Comparison of ENCODE assay signal across 18 cellular contexts in genomic region chr2:180394305-180394704, GRCh38.
"Had no signal": no experiment of that assay in that cellular context is flagged by ENCODE, and none has a peak within 500 bp of the region (broad histone marks: within the 10 kb centered on the region; RNA-seq: fewer than 3 reads in every experiment).

No MANE protein-coding gene starts in this region.

- H3K4me1 Mint-ChIP-seq: naive thymus-derived CD8-positive, alpha-beta T cell; stimulated activated effector memory CD8-positive, alpha-beta T cell treated with anti-CD3 and anti-CD28 coated beads, Interleukin-12 subunit alpha, Interleukin-12 subunit beta, amount 100 ng/mL, for 72 hours had no signal

- H3K27me3 ChIP-seq: dorsolateral prefrontal cortex, gastrocnemius medialis, heart right ventricle, neutrophil, tibial artery, upper lobe of left lung, uterus had no signal

- H3K36me3 ChIP-seq: gastrocnemius medialis, heart right ventricle, neutrophil, tibial artery, upper lobe of left lung, uterus had no signal

- H3K36me3 Mint-ChIP-seq: stimulated activated effector memory CD8-positive, alpha-beta T cell treated with anti-CD3 and anti-CD28 coated beads, Interleukin-12 subunit alpha, Interleukin-12 subunit beta, amount 100 ng/mL, for 72 hours had no signal

- H3K27ac Mint-ChIP-seq: naive thymus-derived CD8-positive, alpha-beta T cell; stimulated activated effector memory CD8-positive, alpha-beta T cell treated with anti-CD3 and anti-CD28 coated beads, Interleukin-12 subunit alpha, Interleukin-12 subunit beta, amount 100 ng/mL, for 72 hours; stimulated activated naive CD8-positive, alpha-beta T cell treated with anti-CD3 and anti-CD28 coated beads, Interleukin-15, Interleukin-2, amounts not matched to agents 100 ng/mL and 50 ng/mL, for 24 hours had no signal

- H3K27ac ChIP-seq: dorsolateral prefrontal cortex, gastrocnemius medialis, heart right ventricle, neutrophil, tibial artery, upper lobe of left lung, uterus had no signal

- DNase-seq: cortex of kidney; dorsolateral prefrontal cortex; effector CD8-positive, alpha-beta T cell; gastrocnemius medialis; heart right ventricle; hypothalamus; kidney glomerular epithelial cell; naive thymus-derived CD8-positive, alpha-beta T cell; stimulated activated CD4-positive, alpha-beta T cell treated with anti-CD3 and anti-CD28 coated beads, Interleukin-4, amount 100 ng/mL, for 1 hour; stimulated activated CD8-positive, alpha-beta memory T cell treated with anti-CD3 and anti-CD28 coated beads, Interleukin-4, amount 100 ng/mL, for 48 hours; tibial artery; upper lobe of left lung; uterus had no signal

- H3K4me3 ChIP-seq: dorsolateral prefrontal cortex, gastrocnemius medialis, heart right ventricle, smooth muscle cell, tibial artery, upper lobe of left lung, uterus had no signal

- ATAC-seq: gastrocnemius medialis; heart right ventricle; naive thymus-derived CD8-positive, alpha-beta T cell; stimulated activated effector memory CD8-positive, alpha-beta T cell treated with anti-CD3 and anti-CD28 coated beads, Interleukin-12 subunit alpha, Interleukin-12 subunit beta, amount 100 ng/mL, for 72 hours had no signal

- H3K4me1 ChIP-seq: gastrocnemius medialis, heart right ventricle, tibial artery, upper lobe of left lung, uterus had no signal

- H3K9me3 ChIP-seq: gastrocnemius medialis, neutrophil, uterus had no signal

- FAIRE-seq: islet of Langerhans had no signal

- H3K4me3 Mint-ChIP-seq: naive thymus-derived CD8-positive, alpha-beta T cell; stimulated activated effector memory CD8-positive, alpha-beta T cell treated with anti-CD3 and anti-CD28 coated beads, Interleukin-12 subunit alpha, Interleukin-12 subunit beta, amount 100 ng/mL, for 72 hours; stimulated activated naive CD8-positive, alpha-beta T cell treated with anti-CD3 and anti-CD28 coated beads, Interleukin-15, Interleukin-2, amounts not matched to agents 100 ng/mL and 50 ng/mL, for 24 hours had no signal

- H3K4me2 ChIP-seq: smooth muscle cell had no signal

- H3K27me3 Mint-ChIP-seq: stimulated activated naive CD8-positive, alpha-beta T cell treated with anti-CD3 and anti-CD28 coated beads, Interleukin-15, Interleukin-2, amounts not matched to agents 100 ng/mL and 50 ng/mL, for 24 hours had no signal
